In the genomic region with DNA sequence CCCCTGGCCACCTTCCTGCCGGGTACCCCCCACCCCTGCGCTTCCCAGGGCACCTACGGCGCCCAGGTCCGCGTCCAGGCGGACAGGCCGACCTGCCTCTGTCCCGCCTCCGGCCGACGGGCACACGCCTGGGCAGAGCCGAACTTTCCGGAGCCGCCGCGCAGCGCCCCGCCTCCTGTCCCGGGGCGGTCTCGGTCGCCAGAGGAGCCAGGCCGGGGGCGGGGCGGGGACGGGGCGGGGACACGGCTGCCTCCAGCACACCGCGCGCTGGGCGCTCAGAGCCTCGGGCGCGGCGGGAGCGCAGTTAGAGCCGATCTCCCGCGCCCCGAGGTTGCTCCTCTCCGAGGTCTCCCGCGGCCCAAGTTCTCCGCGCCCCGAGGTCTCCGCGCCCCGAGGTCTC, we compare ENCODE assay signal across 8 cellular contexts.
DNase-seq lines count a peak whose midpoint lies in the region; ATAC-seq and TF ChIP-seq lines count a peak whose summit lies in the region.
"Not testable (repeated sequence)": the region's sequence is repeated elsewhere in the genome, so short reads cannot be mapped to it uniquely, and the experiment has no call there.

No MANE protein-coding gene starts in this region.

- H3K4me1 ChIP-seq in upper lobe of left lung = not testable (repeated sequence)

- not testable (repeated sequence) for TF ChIP-seq EP300 in upper lobe of left lung (IDR thresholded peaks at IDR 0.05)

- not testable (repeated sequence) for DNase-seq in activated B cell treated with CpG ODN at 0.5 μM for 24 hours; memory B cell (ENCODE audit: low spot score in 2 of 2); upper lobe of left lung

- not testable (repeated sequence) for TF ChIP-seq POLR2A in upper lobe of left lung (IDR thresholded peaks at IDR 0.05)

- ATAC-seq in GM18861 (IDR thresholded peaks at IDR 0.05; ENCODE audit: unreplicated experiment) (peak; percentile 22), GM21423 (IDR thresholded peaks at IDR 0.05; ENCODE audit: unreplicated experiment) (peak; percentile 25), HG02678 (IDR thresholded peaks at IDR 0.05; ENCODE audit: unreplicated experiment) (peak; percentile 43), HG03342 (IDR thresholded peaks at IDR 0.05; ENCODE audit: unreplicated experiment) (peak; percentile 40), activated B cell treated with CpG ODN at 0.5 μM for 24 hours (ENCODE audit: low read depth) (peak; percentile 49), esophagus mucosa (peak; percentile 74), memory B cell (ENCODE audit: low read depth) (peak; percentile 36), upper lobe of left lung (ENCODE audit: low FRiP score in 2 of 2) (peak; percentile 86 to 91)

- not testable (repeated sequence) for H3K9me3 Mint-ChIP-seq in activated B cell treated with CpG ODN at 0.5 μM for 24 hours, memory B cell

- CTCF ChIA-PET in activated B cell treated with CpG ODN at 0.5 μM for 24 hours (lab: Charles Lee) = not testable (repeated sequence)

- not testable (repeated sequence) for H3K36me3 Mint-ChIP-seq in activated B cell treated with CpG ODN at 0.5 μM for 24 hours (ENCODE audit: low read depth); memory B cell

- intact Hi-C loops in activated B cell treated with CpG ODN at 0.5 μM for 24 hours (cut with micrococcal nuclease) = not testable (repeated sequence)

- H3K27me3 Mint-ChIP-seq in activated B cell treated with CpG ODN at 0.5 μM for 24 hours, memory B cell: not testable (repeated sequence)

- H3K4me1 Mint-ChIP-seq in activated B cell treated with CpG ODN at 0.5 μM for 24 hours, memory B cell: not testable (repeated sequence)

- TF ChIP-seq CTCF in activated B cell treated with CpG ODN at 0.5 μM for 24 hours (IDR thresholded peaks at IDR 0.05); upper lobe of left lung (IDR thresholded peaks at IDR 0.05): not testable (repeated sequence)

- not testable (repeated sequence) for H3K4me3 Mint-ChIP-seq in activated B cell treated with CpG ODN at 0.5 μM for 24 hours, memory B cell

- not testable (repeated sequence) for H3K4me3 ChIP-seq in upper lobe of left lung

- not testable (repeated sequence) for H3K36me3 ChIP-seq in upper lobe of left lung

- H3K9me3 ChIP-seq in upper lobe of left lung = not testable (repeated sequence)

- WGBS in upper lobe of left lung, 2 donors = no CpG with 5 or more reads among the region's 52 CpGs

- H3K27me3 ChIP-seq in upper lobe of left lung = not testable (repeated sequence)

- H3K27ac ChIP-seq in upper lobe of left lung = not testable (repeated sequence)

- POLR2A ChIA-PET in activated B cell treated with CpG ODN at 0.5 μM for 24 hours (lab: Charles Lee) = not testable (repeated sequence)

- not testable (repeated sequence) for H3K27ac Mint-ChIP-seq in activated B cell treated with CpG ODN at 0.5 μM for 24 hours, memory B cell

Comparison
In these comparisons a context has a peak if more than half of its experiments do, and no peak if none do; other contexts are left out.
1. ATAC-seq: peak in every context shown above with its lines; median percentile 88 in upper lobe of left lung; 74 in esophagus mucosa; 49 in activated B cell treated with CpG ODN at 0.5 μM for 24 hours; 43 in HG02678; 40 in HG03342; 36 in memory B cell; 25 in GM21423; 22 in GM18861.